ENCODE assay signal across 14 cellular contexts in the genomic region with DNA sequence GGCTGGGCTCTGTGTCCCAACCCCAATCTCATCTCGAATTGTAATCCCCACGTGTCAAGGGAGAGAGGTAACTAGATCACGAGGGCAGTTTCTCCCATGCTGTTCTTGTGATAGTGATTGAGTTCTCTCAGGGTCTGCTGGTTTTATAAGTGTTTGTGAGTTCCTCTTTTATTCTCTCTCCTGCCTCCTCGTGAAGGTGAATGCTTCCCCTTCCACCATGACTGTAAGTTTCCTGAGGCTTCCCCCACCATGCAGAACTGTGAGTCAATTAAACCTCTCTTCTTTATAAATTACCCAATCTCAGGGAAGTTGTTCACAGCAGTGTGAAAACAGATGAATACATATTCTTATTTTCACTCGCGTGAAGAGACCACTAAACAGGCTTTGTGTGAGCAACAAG.
"Had no signal": no experiment of that assay in that cellular context is flagged by ENCODE, and none has a peak within 500 bp of the region (broad histone marks: within the 10 kb centered on the region; RNA-seq: fewer than 3 reads in every experiment).

No MANE protein-coding gene starts in this region.

- H3K27ac Mint-ChIP-seq: activated CD4-positive, alpha-beta T cell treated with anti-CD3 and anti-CD28 coated beads, Interleukin-2, amount 10 ng/mL, durations not matched to agents 24 days and 14 days; activated naive CD8-positive, alpha-beta T cell; dendritic cell treated with granulocyte-macrophage colony-stimulating factor and Interleukin-4, amounts not matched to agents 40 ng/mL and 50 ng/mL, for 4 days; endodermal cell; neural progenitor cell had no signal

- DNase-seq: activated CD4-positive, alpha-beta T cell treated with anti-CD3 and anti-CD28 coated beads, Interleukin-2, amount 10 ng/mL, durations not matched to agents 24 days and 14 days; activated effector memory CD4-positive, alpha-beta T cell treated with Interleukin-2 at 50 U/mL for 16 hours; brain microvascular endothelial cell; endodermal cell; erythroblast; kidney; left ventricle myocardium superior; ovary; retina; tibial artery; uterus had no signal

- ATAC-seq: left ventricle myocardium superior had no signal

- H3K4me1 Mint-ChIP-seq: neural progenitor cell had no signal

- H3K4me3 Mint-ChIP-seq: activated CD4-positive, alpha-beta T cell treated with anti-CD3 and anti-CD28 coated beads, Interleukin-2, amount 10 ng/mL, durations not matched to agents 24 days and 14 days; activated naive CD8-positive, alpha-beta T cell; dendritic cell treated with granulocyte-macrophage colony-stimulating factor and Interleukin-4, amounts not matched to agents 40 ng/mL and 50 ng/mL, for 4 days; neural progenitor cell had no signal

- FAIRE-seq: kidney had no signal

- H3K36me3 Mint-ChIP-seq: activated naive CD8-positive, alpha-beta T cell; neural progenitor cell had no signal
